In the genomic region with DNA sequence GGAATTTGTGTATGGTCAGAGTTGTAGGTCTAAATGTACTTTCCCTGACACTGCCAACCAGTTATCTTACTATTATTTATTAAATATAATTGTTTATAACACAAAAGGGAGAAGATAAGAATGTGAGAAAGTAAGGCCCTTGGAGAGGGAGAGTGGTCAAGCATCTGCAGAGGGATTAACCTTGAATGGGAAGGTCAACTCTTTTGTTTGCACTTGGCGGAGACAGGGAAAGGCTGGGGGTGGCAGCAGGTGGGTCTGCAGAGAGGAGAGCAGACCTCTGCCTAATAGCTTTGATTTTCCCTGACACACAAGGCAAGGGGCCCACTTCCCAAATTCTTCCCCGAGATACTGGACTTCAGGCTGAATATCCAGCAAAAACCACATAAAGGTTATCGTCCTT, we compare ENCODE assay signal across 29 cellular contexts. TPM values are rescaled to one million over a fixed set of nuclear protein-coding genes. Genes with fewer than 3 reads are reported as not detected.
A peak's percentile ranks its signal among the peaks of the same experiment; 100 is the strongest.
DNase-seq lines count a peak whose midpoint lies in the region; ATAC-seq and TF ChIP-seq lines count a peak whose summit lies in the region.
"Had no signal": no experiment of that assay in that cellular context is flagged by ENCODE, and none has a peak within 500 bp of the region (broad histone marks: within the 10 kb centered on the region; RNA-seq: fewer than 3 reads in every experiment).

No MANE protein-coding gene starts in this region.

- intact Hi-C loops in MCF 10A (cut with micrococcal nuclease): loop anchor here (10.0 kb wide), 1 partner anchor 135 kb away; no protein-coding TSS in a partner anchor
- intact Hi-C loops in breast epithelium (cut with DNase I; ENCODE audit: low total_unique reads): no loop called here
- intact Hi-C loops in uterus (cut with DNase I; ENCODE audit: low total_unique reads): no loop called here
- intact Hi-C loops in sciatic nerve (cut with DNase I): no loop called here

- peaks cover 2% of the 10 kb centered on the region for H3K36me3 Mint-ChIP-seq in MCF 10A (ENCODE audit: insufficient read depth, unreplicated experiment)
- H3K36me3 Mint-ChIP-seq in neural crest cell (ENCODE audit: low read depth): no peaks in the 10 kb centered on the region
- H3K36me3 Mint-ChIP-seq: IgD-negative memory B cell; natural killer cell treated with Interleukin-12 subunit alpha and Interleukin-12 subunit beta and Interleukin-15 and Interleukin-18, amount 100 ng/mL, for 72 hours; stimulated activated naive B cell treated with anti-CD40 and anti-IgM and Interleukin-4, amounts not matched to agents 10 μg/mL and 1 μg/mL and 100 μg/mL, for 72 hours had no signal

- BruUV-seq in MCF 10A (replicated peaks; lab: Mats Ljungman, UMichigan): no TSS peak

- ATAC-seq in sciatic nerve: no peak
- ATAC-seq: body of pancreas; natural killer cell treated with Interleukin-12 subunit alpha and Interleukin-12 subunit beta and Interleukin-15 and Interleukin-18, amount 100 ng/mL, for 72 hours; stimulated activated naive B cell treated with anti-CD40 and anti-IgM and Interleukin-4, amounts not matched to agents 10 μg/mL and 1 μg/mL and 100 μg/mL, for 72 hours had no signal

- H3K27ac ChIP-seq in breast epithelium: no peak overlapping the region
- H3K27ac ChIP-seq in RWPE1: peak overlapping the region; percentile 98
- no peak overlapping the region for H3K27ac ChIP-seq in MM.1S (ENCODE audit: low read length)
- H3K27ac ChIP-seq in uterus: no peak overlapping the region
- H3K27ac ChIP-seq: BLaER1, vagina, WERI-Rb-1 had no signal

- no peak overlapping the region for H3K4me3 ChIP-seq in breast epithelium
- H3K4me3 ChIP-seq in MM.1S (ENCODE audit: low read length): no peak overlapping the region
- no peak overlapping the region for H3K4me3 ChIP-seq in uterus
- H3K4me3 ChIP-seq: BLaER1, body of pancreas, vagina had no signal

- H3K9ac ChIP-seq in MM.1S (ENCODE audit: low read length): no peak overlapping the region
- H3K9ac ChIP-seq: BLaER1 had no signal

- H3K27me3 ChIP-seq in breast epithelium (no peaks in the 10 kb centered on the region), MM.1S (replicated peaks; ENCODE audit: insufficient read depth, low read length) (no peaks in the 10 kb centered on the region), uterus (no peaks in the 10 kb centered on the region)
- H3K27me3 ChIP-seq: BLaER1, body of pancreas, vagina had no signal

- H3K36me3 ChIP-seq in breast epithelium (no peaks in the 10 kb centered on the region), MM.1S (replicated peaks; ENCODE audit: insufficient read depth, low read length) (no peaks in the 10 kb centered on the region), uterus (no peaks in the 10 kb centered on the region)
- H3K36me3 ChIP-seq: BLaER1, vagina, WERI-Rb-1 had no signal

- H3K27me3 Mint-ChIP-seq in MCF 10A (ENCODE audit: insufficient read depth, unreplicated experiment) (no peaks in the 10 kb centered on the region), neural crest cell (ENCODE audit: low read depth) (no peaks in the 10 kb centered on the region)

- peaks cover 0 to 4% of the 10 kb centered on the region in 2 donors for H3K4me1 ChIP-seq in breast epithelium
- no peaks in the 10 kb centered on the region for H3K4me1 ChIP-seq in MM.1S (ENCODE audit: low read length)
- H3K4me1 ChIP-seq in uterus: peaks cover 0 to 3% of the 10 kb centered on the region in 2 donors

- H4K20me1 ChIP-seq in MM.1S (ENCODE audit: insufficient read depth, low read length): no peaks in the 10 kb centered on the region

- no peaks in the 10 kb centered on the region for H3K79me2 ChIP-seq in MM.1S (ENCODE audit: low read length)

- no peak overlapping the region for H2AFZ ChIP-seq in MM.1S (ENCODE audit: low read length)

- H3K4me3 Mint-ChIP-seq in MCF 10A (ENCODE audit: unreplicated experiment) (no peak overlapping the region), neural crest cell (peak overlapping the region; percentile 38)
- H3K4me3 Mint-ChIP-seq: natural killer cell treated with Interleukin-12 subunit alpha and Interleukin-12 subunit beta and Interleukin-15 and Interleukin-18, amount 100 ng/mL, for 72 hours; stimulated activated naive B cell treated with anti-CD40 and anti-IgM and Interleukin-4, amounts not matched to agents 10 μg/mL and 1 μg/mL and 100 μg/mL, for 72 hours had no signal

- DNase-seq in MCF 10A (ENCODE audit: unreplicated experiment) (no peak), breast epithelium (ENCODE audit: low spot score in 2 of 2) (no peak), RWPE1 (ENCODE audit: low spot score) (no peak), neural crest cell (ENCODE audit: low read depth, low spot score) (no peak), MM.1S (no peak), SW 1271 (lab: John Stamatoyannopoulos, UW) (no peak), uterus (no peak), sciatic nerve (ENCODE audit: low spot score) (no peak)
- DNase-seq: activated CD4-positive, alpha-beta T cell treated with anti-CD3 and anti-CD28 coated beads for 48 hours; activated CD8-positive, alpha-beta memory T cell treated with anti-CD3 and anti-CD28 coated beads for 24 hours; activated effector memory CD4-positive, alpha-beta T cell treated with anti-CD3 and anti-CD28 coated beads, Interleukin-2, amount 50 U/mL, for 16 hours; DMS79; GDM1; GOT3; NCI-H1092 treated with DMSO at 0.1 percent for 48 hours; OCI-M1; stimulated activated CD4-positive, alpha-beta T cell treated with anti-CD3 and anti-CD28 coated beads, Interleukin-15, amount 100 ng/mL, for 24 hours; stimulated activated naive B cell treated with anti-CD40 and anti-IgM and Interleukin-4, amounts not matched to agents 10 μg/mL and 1 μg/mL and 100 μg/mL, for 72 hours; WERI-Rb-1 had no signal

- no peaks in the 10 kb centered on the region for H3K9me3 Mint-ChIP-seq in MCF 10A (ENCODE audit: unreplicated experiment)
- H3K9me3 Mint-ChIP-seq in neural crest cell: no peaks in the 10 kb centered on the region
- H3K9me3 Mint-ChIP-seq: IgD-negative memory B cell; natural killer cell treated with Interleukin-12 subunit alpha and Interleukin-12 subunit beta and Interleukin-15 and Interleukin-18, amount 100 ng/mL, for 72 hours; stimulated activated naive B cell treated with anti-CD40 and anti-IgM and Interleukin-4, amounts not matched to agents 10 μg/mL and 1 μg/mL and 100 μg/mL, for 72 hours had no signal

- H3K9me2 ChIP-seq in MM.1S (replicated peaks; ENCODE audit: insufficient read depth, low read length): no peaks in the 10 kb centered on the region

- TF ChIP-seq POLR2A in breast epithelium (IDR thresholded peaks at IDR 0.05): no peak
- TF ChIP-seq POLR2A in uterus (IDR thresholded peaks at IDR 0.05): no peak

- CTCF ChIA-PET in MCF 10A (lab: Yijun Ruan, JAX): interaction anchor here (0.6 to 3.0 kb wide), 2 partner anchors 19 to 39 kb away, joined by 3 to 18 read pairs; no protein-coding TSS in a partner anchor
- CTCF ChIA-PET in RWPE1 (lab: Yijun Ruan, JAX): interaction anchor here (0.7 kb wide), 1 partner anchor 56 kb away, joined by 3 read pairs; no protein-coding TSS in a partner anchor

- POLR2A ChIA-PET in MCF 10A (lab: Yijun Ruan, JAX) (interaction anchor here (0.6 to 13.6 kb wide), 3 partner anchors 18 to 517 kb away, joined by 3 to 255 read pairs (median 11); no protein-coding TSS in a partner anchor), RWPE1 (lab: Yijun Ruan, JAX; ENCODE audit: low non-redundant PET) (no interaction called here)

- H3K4me2 ChIP-seq in MM.1S (ENCODE audit: low read depth, low read length): no peak overlapping the region

- TF ChIP-seq CTCF in MCF 10A (IDR thresholded peaks at IDR 0.05; ENCODE audit: unreplicated experiment): no peak
- no peak for TF ChIP-seq CTCF in breast epithelium (IDR thresholded peaks at IDR 0.05)
- no peak for TF ChIP-seq CTCF in RWPE1 (conservative IDR thresholded peaks at IDR 0.05; ENCODE audit: low read depth)
- TF ChIP-seq CTCF in neural crest cell (conservative IDR thresholded peaks at IDR 0.05): no peak
- no peak for TF ChIP-seq CTCF in MM.1S (IDR thresholded peaks at IDR 0.05; ENCODE audit: low read length)
- no peak for TF ChIP-seq CTCF in uterus (IDR thresholded peaks at IDR 0.05)

- no peaks in the 10 kb centered on the region for H3F3A ChIP-seq in MM.1S (ENCODE audit: insufficient read depth, low read length)

- peak overlapping the region; percentile 67 for H3K27ac Mint-ChIP-seq in MCF 10A (ENCODE audit: low read depth, unreplicated experiment)
- H3K27ac Mint-ChIP-seq in neural crest cell (ENCODE audit: unreplicated experiment): no peak overlapping the region
- H3K27ac Mint-ChIP-seq: IgD-negative memory B cell; natural killer cell treated with Interleukin-12 subunit alpha and Interleukin-12 subunit beta and Interleukin-15 and Interleukin-18, amount 100 ng/mL, for 72 hours had no signal

- H3K4me1 Mint-ChIP-seq in MCF 10A (ENCODE audit: insufficient read depth, unreplicated experiment) (peaks cover 70% of the 10 kb centered on the region), neural crest cell (peaks cover 45% of the 10 kb centered on the region)

- no peaks in the 10 kb centered on the region for H3K9me3 ChIP-seq in breast epithelium
- no peaks in the 10 kb centered on the region for H3K9me3 ChIP-seq in MM.1S (replicated peaks; ENCODE audit: insufficient read depth, low read length)
- no peaks in the 10 kb centered on the region for H3K9me3 ChIP-seq in uterus
- H3K9me3 ChIP-seq: BLaER1, body of pancreas, vagina had no signal

RNA-seq across cellular contexts. Expression of a gene that starts 4.2 kb away (rescaled TPM):
- total RNA-seq in MCF 10A (2022): 38.1 and 46.1 TPM in 2 replicates
- 10 to 100 TPM; 30.6 to 44.9 (median 35.8) TPM for total RNA-seq in breast epithelium
- total RNA-seq in neural crest cell: 29.0 and 29.8 TPM in 2 replicates
- total RNA-seq in uterus: 10 to 100 TPM; 22.0 to 61.7 (median 29.8) TPM
- total RNA-seq in sciatic nerve: 34.0 TPM

RNA-seq across cellular contexts. Expression of a gene that starts 38.0 kb away (rescaled TPM):
- 28.9 and 37.6 TPM in 2 replicates for total RNA-seq in MCF 10A (2022)
- 1 to 10 TPM in 1 of 3 donors, not detected in 2; 2.0 TPM for total RNA-seq in breast epithelium
- total RNA-seq in neural crest cell: not detected in 2 replicates
- under 1 TPM in 1 of 4 donors, not detected in 3; 0.55 TPM for total RNA-seq in uterus
- 0.80 TPM for total RNA-seq in sciatic nerve
- total RNA-seq: body of pancreas; cerebellum; endothelial cell of umbilical vein; kidney epithelial cell; mononuclear cell; natural killer cell treated with Interleukin-12 subunit alpha and Interleukin-12 subunit beta and Interleukin-15 and Interleukin-18, amount 100 ng/mL, for 72 hours; temporal lobe had no signal
